Comparison of ENCODE assay signal across 29 cellular contexts in the genomic region with DNA sequence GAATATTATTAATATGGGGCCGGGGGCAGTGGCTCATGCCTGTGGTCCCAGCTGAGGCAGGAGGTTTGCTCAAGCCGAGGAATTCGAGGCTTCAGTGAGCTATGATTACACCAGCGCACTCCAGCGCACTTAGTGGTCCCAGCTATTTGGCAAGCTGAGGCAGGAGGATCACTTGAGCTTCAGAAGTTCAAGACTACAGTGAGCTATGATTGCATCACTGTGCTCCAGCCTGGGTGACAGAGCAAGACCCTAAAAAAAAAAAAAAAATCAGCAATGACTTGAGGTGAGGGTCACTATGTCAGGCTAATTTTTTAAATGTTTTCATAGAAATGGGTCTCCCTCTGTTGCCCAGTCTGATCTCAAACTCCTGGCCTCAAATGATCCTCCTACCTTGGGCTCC.
"Had no signal": no experiment of that assay in that cellular context is flagged by ENCODE, and none has a peak within 500 bp of the region (broad histone marks: within the 10 kb centered on the region; RNA-seq: fewer than 3 reads in every experiment).

No MANE protein-coding gene starts in this region.

- H3K27ac Mint-ChIP-seq: dendritic cell treated with granulocyte-macrophage colony-stimulating factor and Interleukin-4, amounts not matched to agents 40 ng/mL and 50 ng/mL, for 4 days; effector memory CD8-positive, alpha-beta T cell; endodermal cell had no signal

- FAIRE-seq: colon, endometrium, endothelial cell of umbilical vein, frontal cortex had no signal

- H3K9me3 ChIP-seq: colonic mucosa, esophagus squamous epithelium, gastrocnemius medialis had no signal

- H3K4me1 ChIP-seq: colonic mucosa, esophagus muscularis mucosa, esophagus squamous epithelium, foreskin keratinocyte, gastrocnemius medialis, gastroesophageal sphincter, heart left ventricle, heart right ventricle had no signal

- DNase-seq: colonic mucosa; cortex of kidney; dermis blood vessel endothelial cell; dorsolateral prefrontal cortex; effector CD4-positive, alpha-beta T cell; effector CD8-positive, alpha-beta T cell; effector memory CD4-positive, alpha-beta T cell; effector memory CD8-positive, alpha-beta T cell; endodermal cell; erythroblast; esophagus squamous epithelium; foreskin fibroblast; foreskin keratinocyte; foreskin melanocyte; gastrocnemius medialis; glutamatergic neuron; head of caudate nucleus; heart left ventricle; heart right ventricle had no signal

- H3K4me3 ChIP-seq: colonic mucosa, coronary artery, dorsolateral prefrontal cortex, esophagus muscularis mucosa, esophagus squamous epithelium, gastrocnemius medialis, gastroesophageal sphincter, heart left ventricle, heart right ventricle had no signal

- H3K27ac ChIP-seq: colonic mucosa, coronary artery, dorsolateral prefrontal cortex, epithelial cell of prostate, esophagus muscularis mucosa, esophagus squamous epithelium, foreskin keratinocyte, gastrocnemius medialis, gastroesophageal sphincter, heart left ventricle, heart right ventricle had no signal

- H3K36me3 ChIP-seq: colonic mucosa, esophagus muscularis mucosa, esophagus squamous epithelium, gastrocnemius medialis, gastroesophageal sphincter, heart left ventricle, heart right ventricle had no signal

- ATAC-seq: effector memory CD8-positive, alpha-beta T cell; esophagus mucosa; foreskin keratinocyte; gastrocnemius medialis; gastroesophageal sphincter; heart left ventricle; heart right ventricle had no signal

- H3K27me3 ChIP-seq: colonic mucosa, foreskin keratinocyte had no signal

- H3K9me3 Mint-ChIP-seq: dendritic cell treated with granulocyte-macrophage colony-stimulating factor and Interleukin-4, amounts not matched to agents 40 ng/mL and 50 ng/mL, for 4 days; effector memory CD8-positive, alpha-beta T cell; endodermal cell had no signal

- H3K4me3 Mint-ChIP-seq: dendritic cell treated with granulocyte-macrophage colony-stimulating factor and Interleukin-4, amounts not matched to agents 40 ng/mL and 50 ng/mL, for 4 days; effector memory CD8-positive, alpha-beta T cell; endodermal cell had no signal
